ENCODE assay signal across 1 cellular context in genomic region chr1:30887485-30888315, GRCh38.
TF ChIP-seq lines count a peak whose summit lies in the region.

No MANE protein-coding gene starts in this region.

TF ChIP-seq in K562, 482 proteins besides CTCF, POLR2A, EP300 and RAD21 (continued from another document and continues in another):
- TF ChIP-seq, protein P1, sequence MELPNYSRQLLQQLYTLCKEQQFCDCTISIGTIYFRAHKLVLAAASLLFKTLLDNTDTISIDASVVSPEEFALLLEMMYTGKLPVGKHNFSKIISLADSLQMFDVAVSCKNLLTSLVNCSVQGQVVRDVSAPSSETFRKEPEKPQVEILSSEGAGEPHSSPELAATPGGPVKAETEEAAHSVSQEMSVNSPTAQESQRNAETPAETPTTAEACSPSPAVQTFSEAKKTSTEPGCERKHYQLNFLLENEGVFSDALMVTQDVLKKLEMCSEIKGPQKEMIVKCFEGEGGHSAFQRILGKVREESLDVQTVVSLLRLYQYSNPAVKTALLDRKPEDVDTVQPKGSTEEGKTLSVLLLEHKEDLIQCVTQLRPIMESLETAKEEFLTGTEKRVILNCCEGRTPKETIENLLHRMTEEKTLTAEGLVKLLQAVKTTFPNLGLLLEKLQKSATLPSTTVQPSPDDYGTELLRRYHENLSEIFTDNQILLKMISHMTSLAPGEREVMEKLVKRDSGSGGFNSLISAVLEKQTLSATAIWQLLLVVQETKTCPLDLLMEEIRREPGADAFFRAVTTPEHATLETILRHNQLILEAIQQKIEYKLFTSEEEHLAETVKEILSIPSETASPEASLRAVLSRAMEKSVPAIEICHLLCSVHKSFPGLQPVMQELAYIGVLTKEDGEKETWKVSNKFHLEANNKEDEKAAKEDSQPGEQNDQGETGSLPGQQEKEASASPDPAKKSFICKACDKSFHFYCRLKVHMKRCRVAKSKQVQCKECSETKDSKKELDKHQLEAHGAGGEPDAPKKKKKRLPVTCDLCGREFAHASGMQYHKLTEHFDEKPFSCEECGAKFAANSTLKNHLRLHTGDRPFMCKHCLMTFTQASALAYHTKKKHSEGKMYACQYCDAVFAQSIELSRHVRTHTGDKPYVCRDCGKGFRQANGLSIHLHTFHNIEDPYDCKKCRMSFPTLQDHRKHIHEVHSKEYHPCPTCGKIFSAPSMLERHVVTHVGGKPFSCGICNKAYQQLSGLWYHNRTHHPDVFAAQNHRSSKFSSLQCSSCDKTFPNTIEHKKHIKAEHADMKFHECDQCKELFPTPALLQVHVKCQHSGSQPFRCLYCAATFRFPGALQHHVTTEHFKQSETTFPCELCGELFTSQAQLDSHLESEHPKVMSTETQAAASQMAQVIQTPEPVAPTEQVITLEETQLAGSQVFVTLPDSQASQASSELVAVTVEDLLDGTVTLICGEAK (IDR thresholded peaks at IDR 0.05) = peak; percentile 31; the same call in 1 of the 2 replicates
- TF ChIP-seq, protein P1 (CRISPR knock-in tag; IDR thresholded peaks at IDR 0.05) = no peak; the same call in 1 of the 2 replicates
- TF ChIP-seq ZFP1 (CRISPR knock-in tag; IDR thresholded peaks at IDR 0.05) (no peak), ETV6 (IDR thresholded peaks at IDR 0.05; ENCODE audit: borderline replicate concordance in 1 of 2, low read depth in 2 of 2, low read length in 1 of 2) (no peak), ETV6 (CRISPR knock-in tag; IDR thresholded peaks at IDR 0.05; ENCODE audit: borderline replicate concordance) (no peak), SRSF3 (IDR thresholded peaks at IDR 0.05; ENCODE audit: insufficient read depth, low read length) (no peak), LCOR (CRISPR knock-in tag; IDR thresholded peaks at IDR 0.05) (no peak), KDM2B (CRISPR knock-in tag; IDR thresholded peaks at IDR 0.05) (no peak), PURB (CRISPR knock-in tag; IDR thresholded peaks at IDR 0.05; ENCODE audit: low read depth) (no peak), STAG1 (CRISPR knock-in tag; IDR thresholded peaks at IDR 0.05; ENCODE audit: borderline replicate concordance) (no peak), MTA3 (IDR thresholded peaks at IDR 0.05; ENCODE audit: borderline replicate concordance) (no peak), TBP (optimal IDR thresholded peaks at IDR 0.05; ENCODE audit: low read depth, low read length) (peak; percentile 48), HIVEP1 (CRISPR knock-in tag; IDR thresholded peaks at IDR 0.05) (0 out of 2 replicates have a peak, but pooled peaks have one; percentile 75), ZNF511 (CRISPR knock-in tag; IDR thresholded peaks at IDR 0.05) (no peak), CBFA2T3 (IDR thresholded peaks at IDR 0.05) (no peak), ERF (CRISPR knock-in tag; IDR thresholded peaks at IDR 0.05) (peak; percentile 13; the same call in 1 of the 2 replicates), ZNF197 (CRISPR knock-in tag; IDR thresholded peaks at IDR 0.05; ENCODE audit: low read depth) (no peak), MAFG (tag; conservative IDR thresholded peaks at IDR 0.05) (no peak), HSF4 (CRISPR knock-in tag; IDR thresholded peaks at IDR 0.05; ENCODE audit: borderline replicate concordance) (peak; percentile 80; the same call in 1 of the 2 replicates), ZNF57 (CRISPR knock-in tag; IDR thresholded peaks at IDR 0.05) (no peak), PKNOX1 (IDR thresholded peaks at IDR 0.05) (peak; percentile 32; the same call in 1 of the 2 replicates), CBX1 (IDR thresholded peaks at IDR 0.05; ENCODE audit: low read depth) (0 out of 2 replicates have a peak, but pooled peaks have one; percentile 5), ILF3 (IDR thresholded peaks at IDR 0.05; ENCODE audit: borderline replicate concordance) (no peak), CC2D1A (IDR thresholded peaks at IDR 0.05) (no peak), ZNF354B (CRISPR knock-in tag; IDR thresholded peaks at IDR 0.05) (no peak), ZNF121 (CRISPR knock-in tag; conservative IDR thresholded peaks at IDR 0.05) (no peak), SMARCE1 (IDR thresholded peaks at IDR 0.05) (no peak), MEIS2 (IDR thresholded peaks at IDR 0.05; ENCODE audit: partially characterized antibody) (no peak), ASH1L (IDR thresholded peaks at IDR 0.05; ENCODE audit: borderline replicate concordance, low read depth, partially characterized antibody) (no peak), NBN (IDR thresholded peaks at IDR 0.05; ENCODE audit: low read depth) (0 out of 2 replicates have a peak, but pooled peaks have one; percentile 17), ZNF184 (CRISPR knock-in tag; IDR thresholded peaks at IDR 0.05) (no peak), ZNF217 (CRISPR knock-in tag; IDR thresholded peaks at IDR 0.05) (no peak), NR0B1 (IDR thresholded peaks at IDR 0.05; ENCODE audit: partially characterized antibody) (no peak), IRF2 (CRISPR knock-in tag; IDR thresholded peaks at IDR 0.05) (no peak), HDAC2 (IDR thresholded peaks at IDR 0.05) (peak; percentile 79), RBM39 (optimal IDR thresholded peaks at IDR 0.05; ENCODE audit: low read depth, low read length) (no peak), PTRF (tag; IDR thresholded peaks at IDR 0.05) (peak; percentile 18; the same call in 1 of the 2 replicates), CAMTA2 (CRISPR knock-in tag; conservative IDR thresholded peaks at IDR 0.05) (no peak), SREBF1 (IDR thresholded peaks at IDR 0.05; ENCODE audit: borderline replicate concordance, low read depth, low read length) (no peak)
- TF ChIP-seq, protein P2, sequence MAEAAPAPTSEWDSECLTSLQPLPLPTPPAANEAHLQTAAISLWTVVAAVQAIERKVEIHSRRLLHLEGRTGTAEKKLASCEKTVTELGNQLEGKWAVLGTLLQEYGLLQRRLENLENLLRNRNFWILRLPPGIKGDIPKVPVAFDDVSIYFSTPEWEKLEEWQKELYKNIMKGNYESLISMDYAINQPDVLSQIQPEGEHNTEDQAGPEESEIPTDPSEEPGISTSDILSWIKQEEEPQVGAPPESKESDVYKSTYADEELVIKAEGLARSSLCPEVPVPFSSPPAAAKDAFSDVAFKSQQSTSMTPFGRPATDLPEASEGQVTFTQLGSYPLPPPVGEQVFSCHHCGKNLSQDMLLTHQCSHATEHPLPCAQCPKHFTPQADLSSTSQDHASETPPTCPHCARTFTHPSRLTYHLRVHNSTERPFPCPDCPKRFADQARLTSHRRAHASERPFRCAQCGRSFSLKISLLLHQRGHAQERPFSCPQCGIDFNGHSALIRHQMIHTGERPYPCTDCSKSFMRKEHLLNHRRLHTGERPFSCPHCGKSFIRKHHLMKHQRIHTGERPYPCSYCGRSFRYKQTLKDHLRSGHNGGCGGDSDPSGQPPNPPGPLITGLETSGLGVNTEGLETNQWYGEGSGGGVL (CRISPR knock-in tag; IDR thresholded peaks at IDR 0.05) = no peak
- TF ChIP-seq, protein P3, sequence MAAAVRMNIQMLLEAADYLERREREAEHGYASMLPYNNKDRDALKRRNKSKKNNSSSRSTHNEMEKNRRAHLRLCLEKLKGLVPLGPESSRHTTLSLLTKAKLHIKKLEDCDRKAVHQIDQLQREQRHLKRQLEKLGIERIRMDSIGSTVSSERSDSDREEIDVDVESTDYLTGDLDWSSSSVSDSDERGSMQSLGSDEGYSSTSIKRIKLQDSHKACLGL (CRISPR knock-in tag; IDR thresholded peaks at IDR 0.05; ENCODE audit: borderline replicate concordance, poor library complexity, severe bottlenecking) = no peak
- TF ChIP-seq, protein P4, sequence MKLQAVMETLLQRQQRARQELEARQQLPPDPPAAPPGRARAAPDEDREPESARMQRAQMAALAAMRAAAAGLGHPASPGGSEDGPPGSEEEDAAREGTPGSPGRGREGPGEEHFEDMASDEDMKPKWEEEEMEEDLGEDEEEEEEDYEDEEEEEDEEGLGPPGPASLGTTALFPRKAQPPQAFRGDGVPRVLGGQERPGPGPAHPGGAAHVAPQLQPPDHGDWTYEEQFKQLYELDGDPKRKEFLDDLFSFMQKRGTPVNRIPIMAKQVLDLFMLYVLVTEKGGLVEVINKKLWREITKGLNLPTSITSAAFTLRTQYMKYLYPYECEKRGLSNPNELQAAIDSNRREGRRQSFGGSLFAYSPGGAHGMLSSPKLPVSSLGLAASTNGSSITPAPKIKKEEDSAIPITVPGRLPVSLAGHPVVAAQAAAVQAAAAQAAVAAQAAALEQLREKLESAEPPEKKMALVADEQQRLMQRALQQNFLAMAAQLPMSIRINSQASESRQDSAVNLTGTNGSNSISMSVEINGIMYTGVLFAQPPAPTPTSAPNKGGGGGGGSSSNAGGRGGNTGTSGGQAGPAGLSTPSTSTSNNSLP (IDR thresholded peaks at IDR 0.05; ENCODE audit: borderline replicate concordance, low read depth, low read length) = no peak
- TF ChIP-seq, protein P5, sequence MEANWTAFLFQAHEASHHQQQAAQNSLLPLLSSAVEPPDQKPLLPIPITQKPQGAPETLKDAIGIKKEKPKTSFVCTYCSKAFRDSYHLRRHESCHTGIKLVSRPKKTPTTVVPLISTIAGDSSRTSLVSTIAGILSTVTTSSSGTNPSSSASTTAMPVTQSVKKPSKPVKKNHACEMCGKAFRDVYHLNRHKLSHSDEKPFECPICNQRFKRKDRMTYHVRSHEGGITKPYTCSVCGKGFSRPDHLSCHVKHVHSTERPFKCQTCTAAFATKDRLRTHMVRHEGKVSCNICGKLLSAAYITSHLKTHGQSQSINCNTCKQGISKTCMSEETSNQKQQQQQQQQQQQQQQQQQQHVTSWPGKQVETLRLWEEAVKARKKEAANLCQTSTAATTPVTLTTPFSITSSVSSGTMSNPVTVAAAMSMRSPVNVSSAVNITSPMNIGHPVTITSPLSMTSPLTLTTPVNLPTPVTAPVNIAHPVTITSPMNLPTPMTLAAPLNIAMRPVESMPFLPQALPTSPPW (CRISPR knock-in tag; IDR thresholded peaks at IDR 0.05) = 0 out of 2 replicates have a peak, but pooled peaks have one; percentile 2
- TF ChIP-seq, protein P6, sequence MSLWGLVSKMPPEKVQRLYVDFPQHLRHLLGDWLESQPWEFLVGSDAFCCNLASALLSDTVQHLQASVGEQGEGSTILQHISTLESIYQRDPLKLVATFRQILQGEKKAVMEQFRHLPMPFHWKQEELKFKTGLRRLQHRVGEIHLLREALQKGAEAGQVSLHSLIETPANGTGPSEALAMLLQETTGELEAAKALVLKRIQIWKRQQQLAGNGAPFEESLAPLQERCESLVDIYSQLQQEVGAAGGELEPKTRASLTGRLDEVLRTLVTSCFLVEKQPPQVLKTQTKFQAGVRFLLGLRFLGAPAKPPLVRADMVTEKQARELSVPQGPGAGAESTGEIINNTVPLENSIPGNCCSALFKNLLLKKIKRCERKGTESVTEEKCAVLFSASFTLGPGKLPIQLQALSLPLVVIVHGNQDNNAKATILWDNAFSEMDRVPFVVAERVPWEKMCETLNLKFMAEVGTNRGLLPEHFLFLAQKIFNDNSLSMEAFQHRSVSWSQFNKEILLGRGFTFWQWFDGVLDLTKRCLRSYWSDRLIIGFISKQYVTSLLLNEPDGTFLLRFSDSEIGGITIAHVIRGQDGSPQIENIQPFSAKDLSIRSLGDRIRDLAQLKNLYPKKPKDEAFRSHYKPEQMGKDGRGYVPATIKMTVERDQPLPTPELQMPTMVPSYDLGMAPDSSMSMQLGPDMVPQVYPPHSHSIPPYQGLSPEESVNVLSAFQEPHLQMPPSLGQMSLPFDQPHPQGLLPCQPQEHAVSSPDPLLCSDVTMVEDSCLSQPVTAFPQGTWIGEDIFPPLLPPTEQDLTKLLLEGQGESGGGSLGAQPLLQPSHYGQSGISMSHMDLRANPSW (CRISPR knock-in tag; IDR thresholded peaks at IDR 0.05) = no peak
